In the genomic region with DNA sequence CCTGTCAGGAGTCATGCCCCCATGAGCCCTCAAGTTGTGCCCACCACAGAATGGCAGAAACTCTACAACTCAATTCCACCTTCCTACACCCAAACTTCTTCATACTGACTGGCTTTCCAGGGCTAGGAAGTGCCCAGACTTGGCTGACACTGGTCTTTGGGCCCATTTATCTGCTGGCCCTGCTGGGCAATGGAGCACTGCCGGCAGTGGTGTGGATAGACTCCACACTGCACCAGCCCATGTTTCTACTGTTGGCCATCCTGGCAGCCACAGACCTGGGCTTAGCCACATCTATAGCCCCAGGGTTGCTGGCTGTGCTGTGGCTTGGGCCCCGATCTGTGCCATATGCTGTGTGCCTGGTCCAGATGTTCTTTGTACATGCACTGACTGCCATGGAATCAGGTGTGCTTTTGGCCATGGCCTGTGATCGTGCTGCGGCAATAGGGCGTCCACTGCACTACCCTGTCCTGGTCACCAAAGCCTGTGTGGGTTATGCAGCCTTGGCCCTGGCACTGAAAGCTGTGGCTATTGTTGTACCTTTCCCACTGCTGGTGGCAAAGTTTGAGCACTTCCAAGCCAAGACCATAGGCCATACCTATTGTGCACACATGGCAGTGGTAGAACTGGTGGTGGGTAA, we compare ENCODE assay signal across 23 cellular contexts. TPM values are rescaled to one million over a fixed set of nuclear protein-coding genes. Genes with fewer than 3 reads are reported as not detected.
A peak's percentile ranks its signal among the peaks of the same experiment; 100 is the strongest.
DNase-seq lines count a peak whose midpoint lies in the region; ATAC-seq, FAIRE-seq and TF ChIP-seq lines count a peak whose summit lies in the region.
"Had no signal": no experiment of that assay in that cellular context is flagged by ENCODE, and none has a peak within 500 bp of the region (broad histone marks: within the 10 kb centered on the region; RNA-seq: fewer than 3 reads in every experiment).

OR52W1 (plus strand) TSS at position 51 of the 637 bp plus-strand sequence; CDS start at position 51, 0 bp downstream.

- H3K4me3 Mint-ChIP-seq in activated naive CD8-positive, alpha-beta T cell treated with anti-CD3 and anti-CD28 coated beads, Interleukin-2, amount 10 ng/mL, durations not matched to agents 7 days and 5 days, result no peak within 1 kb of the TSS
- H3K4me3 Mint-ChIP-seq in activated naive CD8-positive, alpha-beta T cell treated with anti-CD3 and anti-CD28 coated beads for 36 hours, result no peak within 1 kb of the TSS
- no peak within 1 kb of the TSS for H3K4me3 Mint-ChIP-seq in chondrocyte (ENCODE audit: unreplicated experiment)
- H3K4me3 Mint-ChIP-seq in natural killer cell treated with Interleukin-12 subunit alpha and Interleukin-12 subunit beta and Interleukin-15 and Interleukin-18, amount 100 ng/mL, for 72 hours, result peak within 1 kb of the TSS; percentile 85

- H3K27ac Mint-ChIP-seq in activated naive CD8-positive, alpha-beta T cell treated with anti-CD3 and anti-CD28 coated beads, Interleukin-2, amount 10 ng/mL, durations not matched to agents 7 days and 5 days, result peak within 1 kb of the TSS; percentile 9
- H3K27ac Mint-ChIP-seq in activated naive CD8-positive, alpha-beta T cell treated with anti-CD3 and anti-CD28 coated beads for 36 hours, result no peak within 1 kb of the TSS
- H3K27ac Mint-ChIP-seq in chondrocyte (ENCODE audit: unreplicated experiment), result peak within 1 kb of the TSS; percentile 23
- H3K27ac Mint-ChIP-seq in natural killer cell treated with Interleukin-12 subunit alpha and Interleukin-12 subunit beta and Interleukin-15 and Interleukin-18, amount 100 ng/mL, for 72 hours, result peak within 1 kb of the TSS; percentile 87 to 99

- H3K36me3 Mint-ChIP-seq in activated naive CD8-positive, alpha-beta T cell treated with anti-CD3 and anti-CD28 coated beads, Interleukin-2, amount 10 ng/mL, durations not matched to agents 7 days and 5 days, result peaks cover 21% of the 10 kb centered on the region
- H3K36me3 Mint-ChIP-seq in activated naive CD8-positive, alpha-beta T cell treated with anti-CD3 and anti-CD28 coated beads for 36 hours, result peaks cover 20% of the 10 kb centered on the region
- H3K36me3 Mint-ChIP-seq in chondrocyte (ENCODE audit: low read depth), result peaks cover 8% of the 10 kb centered on the region
- peaks cover 19% of the 10 kb centered on the region for H3K36me3 Mint-ChIP-seq in natural killer cell treated with Interleukin-12 subunit alpha and Interleukin-12 subunit beta and Interleukin-15 and Interleukin-18, amount 100 ng/mL, for 72 hours

- no peaks in the 10 kb centered on the region for H3K27me3 Mint-ChIP-seq in activated naive CD8-positive, alpha-beta T cell treated with anti-CD3 and anti-CD28 coated beads, Interleukin-2, amount 10 ng/mL, durations not matched to agents 7 days and 5 days
- no peaks in the 10 kb centered on the region for H3K27me3 Mint-ChIP-seq in activated naive CD8-positive, alpha-beta T cell treated with anti-CD3 and anti-CD28 coated beads for 36 hours
- H3K27me3 Mint-ChIP-seq in chondrocyte (ENCODE audit: low read depth), result peaks cover 2% of the 10 kb centered on the region
- H3K27me3 Mint-ChIP-seq in natural killer cell treated with Interleukin-12 subunit alpha and Interleukin-12 subunit beta and Interleukin-15 and Interleukin-18, amount 100 ng/mL, for 72 hours, result no peaks in the 10 kb centered on the region

- H3K9me3 Mint-ChIP-seq in activated naive CD8-positive, alpha-beta T cell treated with anti-CD3 and anti-CD28 coated beads, Interleukin-2, amount 10 ng/mL, durations not matched to agents 7 days and 5 days, result peaks cover 3% of the 10 kb centered on the region
- H3K9me3 Mint-ChIP-seq in activated naive CD8-positive, alpha-beta T cell treated with anti-CD3 and anti-CD28 coated beads for 36 hours, result no peaks in the 10 kb centered on the region
- H3K9me3 Mint-ChIP-seq in chondrocyte (ENCODE audit: low read depth), result no peaks in the 10 kb centered on the region
- H3K9me3 Mint-ChIP-seq in natural killer cell treated with Interleukin-12 subunit alpha and Interleukin-12 subunit beta and Interleukin-15 and Interleukin-18, amount 100 ng/mL, for 72 hours, result peaks cover 10% of the 10 kb centered on the region

- no peak for ATAC-seq in activated naive CD8-positive, alpha-beta T cell treated with anti-CD3 and anti-CD28 coated beads, Interleukin-2, amount 10 ng/mL, durations not matched to agents 7 days and 5 days (ENCODE audit: low read depth)
- ATAC-seq in natural killer cell treated with Interleukin-12 subunit alpha and Interleukin-12 subunit beta and Interleukin-15 and Interleukin-18, amount 100 ng/mL, for 72 hours, result no peak
- ATAC-seq: HCT116 had no signal

- FAIRE-seq in urothelium cell line (lab: Jason Lieb, UNC), result peak; percentile 52
- FAIRE-seq: H1 had no signal

- no peak for TF ChIP-seq CTCF in chondrocyte (IDR thresholded peaks at IDR 0.05)

- POLR2A ChIA-PET in activated naive CD8-positive, alpha-beta T cell treated with anti-CD3 and anti-CD28 coated beads, Interleukin-2, amount 10 ng/mL, durations not matched to agents 7 days and 5 days (lab: Charles Lee), result no interaction called here

- DNase-seq in activated naive CD8-positive, alpha-beta T cell treated with anti-CD3 and anti-CD28 coated beads, Interleukin-2, amount 10 ng/mL, durations not matched to agents 7 days and 5 days, result no peak
- DNase-seq in activated naive CD8-positive, alpha-beta T cell treated with anti-CD3 and anti-CD28 coated beads for 36 hours, result no peak
- DNase-seq in chondrocyte (ENCODE audit: low spot score) (no peak), urothelium cell line (ENCODE audit: low spot score) (no peak), DMS79 treated with DMSO at 0.1 percent for 48 hours (lab: John Stamatoyannopoulos, UW) (no peak), NCI-H82 treated with DMSO at 0.1 percent for 48 hours (lab: John Stamatoyannopoulos, UW; ENCODE audit: unreplicated experiment) (no peak)
- no peak for DNase-seq in natural killer cell treated with Interleukin-12 subunit alpha and Interleukin-12 subunit beta and Interleukin-15 and Interleukin-18, amount 100 ng/mL, for 72 hours (ENCODE audit: low spot score)
- no peak for DNase-seq in activated CD8-positive, alpha-beta memory T cell treated with anti-CD3 and anti-CD28 coated beads, Interleukin-2, amount 50 U/mL, for 4 hours
- DNase-seq: AML-193, DMS79, MG63, NCI-H1048, NCI-H1417 treated with DMSO at 0.1 percent for 48 hours, NCI-H187, NCI-H2107, PC-9, SIG-M5, SK-N-SH had no signal

- H3K4me1 Mint-ChIP-seq in activated naive CD8-positive, alpha-beta T cell treated with anti-CD3 and anti-CD28 coated beads, Interleukin-2, amount 10 ng/mL, durations not matched to agents 7 days and 5 days, result peaks cover 50% of the 10 kb centered on the region
- H3K4me1 Mint-ChIP-seq in activated naive CD8-positive, alpha-beta T cell treated with anti-CD3 and anti-CD28 coated beads for 36 hours, result peaks cover 38% of the 10 kb centered on the region
- H3K4me1 Mint-ChIP-seq in chondrocyte (ENCODE audit: low read depth), result no peaks in the 10 kb centered on the region
- H3K4me1 Mint-ChIP-seq in natural killer cell treated with Interleukin-12 subunit alpha and Interleukin-12 subunit beta and Interleukin-15 and Interleukin-18, amount 100 ng/mL, for 72 hours (ENCODE audit: low read depth in 2 of 2), result peaks cover 79 to 87% of the 10 kb centered on the region in 2 donors

RNA-seq across cellular contexts. Expression of gene OR52W1, which starts in this region (rescaled TPM):
- total RNA-seq in activated naive CD8-positive, alpha-beta T cell treated with anti-CD3 and anti-CD28 coated beads, Interleukin-2, amount 10 ng/mL, durations not matched to agents 7 days and 5 days, result not detected
- total RNA-seq in activated naive CD8-positive, alpha-beta T cell treated with anti-CD3 and anti-CD28 coated beads for 36 hours, result not detected
- total RNA-seq in chondrocyte, result not detected in 3 replicates
- not detected for total RNA-seq in natural killer cell treated with Interleukin-12 subunit alpha and Interleukin-12 subunit beta and Interleukin-15 and Interleukin-18, amount 100 ng/mL, for 72 hours
- total RNA-seq: A172, H1, LHCN-M2, NCI-H460, PC-9 had no signal
